In genomic region chr10:97135464-97135863, GRCh38 we compare ENCODE assay signal across 24 cellular contexts. TPM values are rescaled to one million over a fixed set of nuclear protein-coding genes. Genes with fewer than 3 reads are reported as not detected.
"Had no signal": no experiment of that assay in that cellular context is flagged by ENCODE, and none has a peak within 500 bp of the region (broad histone marks: within the 10 kb centered on the region; RNA-seq: fewer than 3 reads in every experiment).

No MANE protein-coding gene starts in this region.

- H3K27ac ChIP-seq: cardiac muscle cell, epithelial cell of prostate, heart right ventricle, lower lobe of right lung, psoas muscle, stomach, transverse colon, uterus had no signal

- H3K36me3 ChIP-seq: cardiac muscle cell, heart right ventricle, lower lobe of right lung, stomach, transverse colon, uterus had no signal

- H3K9me3 ChIP-seq: heart right ventricle, lower lobe of right lung, psoas muscle, stomach, transverse colon, uterus had no signal

- ATAC-seq: activated T-cell treated with anti-CD3 and anti-CD28 coated beads, Interleukin-2, amount 50 U/mL, for 72 hours; heart right ventricle; left colon; lower lobe of right lung; psoas muscle; right cardiac atrium; stimulated activated memory B cell treated with anti-CD40 and anti-IgM and Interleukin-4, amounts not matched to agents 10 μg/mL and 1 μg/mL and 100 μg/mL, for 72 hours; T-helper 17 cell had no signal

- DNase-seq: activated CD4-positive, alpha-beta memory T cell treated with anti-CD3 and anti-CD28 coated beads, Interleukin-2, amount 10 ng/mL, durations not matched to agents 7 days and 5 days; activated CD4-positive, alpha-beta T cell treated with anti-CD3 and anti-CD28 coated beads, Interleukin-2, amount 10 ng/mL, durations not matched to agents 24 days and 14 days; activated effector memory CD4-positive, alpha-beta T cell treated with Interleukin-2 at 50 U/mL for 16 hours; activated naive CD4-positive, alpha-beta T cell treated with anti-CD3 and anti-CD28 coated beads, Interleukin-2, amount 10 ng/mL, durations not matched to agents 7 days and 5 days; activated T-cell treated with anti-CD3 and anti-CD28 coated beads, Interleukin-2, amount 50 U/mL, for 72 hours; amygdala; heart right ventricle; islet precursor cell; left colon; lower lobe of right lung; mesendoderm; naive B cell; psoas muscle; right cardiac atrium; stomach; T-helper 17 cell; transverse colon; uterus had no signal

- H3K4me3 ChIP-seq: cardiac muscle cell, heart right ventricle, lower lobe of right lung, psoas muscle, stomach, transverse colon, uterus had no signal

- H3K27me3 ChIP-seq: uterus had no signal

- H3K4me1 ChIP-seq: lower lobe of right lung, psoas muscle, stomach, transverse colon, uterus had no signal

RNA-seq across cellular contexts. Expression of gene SLIT1, which starts 50.3 kb away (rescaled TPM):
- total RNA-seq: chondrocyte, fibroblast of villous mesenchyme, osteoblast had no signal
